1 cellular context compared by ENCODE assay signal in the genomic region with DNA sequence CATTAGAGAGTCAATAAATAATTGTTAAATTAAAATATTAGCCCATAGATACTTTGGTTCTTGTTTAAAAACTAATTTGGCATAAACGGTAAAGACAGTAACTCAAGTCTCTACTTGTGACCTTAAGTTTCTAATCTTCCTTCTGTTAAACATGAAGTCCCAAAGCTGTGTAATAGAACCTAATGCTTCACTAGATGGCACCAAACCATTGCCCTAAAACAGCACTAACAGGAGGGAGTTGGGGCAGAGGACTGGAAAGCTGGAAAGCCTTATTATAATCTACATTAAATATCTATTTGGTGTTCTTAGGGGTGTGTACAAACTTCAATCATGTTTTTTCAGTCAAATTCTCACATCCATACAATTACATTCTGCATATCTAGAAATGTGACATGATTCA.
TF ChIP-seq lines count a peak whose summit lies in the region.

No MANE protein-coding gene starts in this region.

TF ChIP-seq in SK-N-SH treated with all-trans-retinoic acid at 6 μM for 48 hours, 23 proteins besides CTCF, POLR2A, EP300 and RAD21 (continued from another document):
- TF ChIP-seq, protein P1, sequence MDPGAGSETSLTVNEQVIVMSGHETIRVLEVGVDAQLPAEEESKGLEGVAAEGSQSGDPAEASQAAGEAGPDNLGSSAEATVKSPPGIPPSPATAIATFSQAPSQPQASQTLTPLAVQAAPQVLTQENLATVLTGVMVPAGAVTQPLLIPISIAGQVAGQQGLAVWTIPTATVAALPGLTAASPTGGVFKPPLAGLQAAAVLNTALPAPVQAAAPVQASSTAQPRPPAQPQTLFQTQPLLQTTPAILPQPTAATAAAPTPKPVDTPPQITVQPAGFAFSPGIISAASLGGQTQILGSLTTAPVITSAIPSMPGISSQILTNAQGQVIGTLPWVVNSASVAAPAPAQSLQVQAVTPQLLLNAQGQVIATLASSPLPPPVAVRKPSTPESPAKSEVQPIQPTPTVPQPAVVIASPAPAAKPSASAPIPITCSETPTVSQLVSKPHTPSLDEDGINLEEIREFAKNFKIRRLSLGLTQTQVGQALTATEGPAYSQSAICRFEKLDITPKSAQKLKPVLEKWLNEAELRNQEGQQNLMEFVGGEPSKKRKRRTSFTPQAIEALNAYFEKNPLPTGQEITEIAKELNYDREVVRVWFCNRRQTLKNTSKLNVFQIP (CRISPR knock-in tag; IDR thresholded peaks at IDR 0.05; ENCODE audit: borderline replicate concordance, low read depth): no peak
- no peak for TF ChIP-seq TCF4 (CRISPR knock-in tag; IDR thresholded peaks at IDR 0.05; ENCODE audit: borderline replicate concordance)
- TF ChIP-seq, protein P2, sequence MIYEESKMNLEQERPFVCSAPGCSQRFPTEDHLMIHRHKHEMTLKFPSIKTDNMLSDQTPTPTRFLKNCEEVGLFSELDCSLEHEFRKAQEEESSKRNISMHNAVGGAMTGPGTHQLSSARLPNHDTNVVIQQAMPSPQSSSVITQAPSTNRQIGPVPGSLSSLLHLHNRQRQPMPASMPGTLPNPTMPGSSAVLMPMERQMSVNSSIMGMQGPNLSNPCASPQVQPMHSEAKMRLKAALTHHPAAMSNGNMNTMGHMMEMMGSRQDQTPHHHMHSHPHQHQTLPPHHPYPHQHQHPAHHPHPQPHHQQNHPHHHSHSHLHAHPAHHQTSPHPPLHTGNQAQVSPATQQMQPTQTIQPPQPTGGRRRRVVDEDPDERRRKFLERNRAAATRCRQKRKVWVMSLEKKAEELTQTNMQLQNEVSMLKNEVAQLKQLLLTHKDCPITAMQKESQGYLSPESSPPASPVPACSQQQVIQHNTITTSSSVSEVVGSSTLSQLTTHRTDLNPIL (CRISPR knock-in tag; IDR thresholded peaks at IDR 0.05; ENCODE audit: low read depth): no peak
- no peak for TF ChIP-seq SNAI2 (CRISPR knock-in tag; IDR thresholded peaks at IDR 0.05)
